ENCODE assay signal across 7 cellular contexts in genomic region chr1:150576794-150577556, GRCh38. TPM values are rescaled to one million over a fixed set of nuclear protein-coding genes. Genes with fewer than 3 reads are reported as not detected.
DNase-seq lines count a peak whose midpoint lies in the region; ATAC-seq and TF ChIP-seq lines count a peak whose summit lies in the region.

No MANE protein-coding gene starts in this region.

- H3K4me1 Mint-ChIP-seq in activated CD8-positive, alpha-beta T cell treated with anti-CD3 and anti-CD28 coated beads for 36 hours (ENCODE audit: low read depth) = peaks cover 45% of the 10 kb centered on the region
- H3K4me1 Mint-ChIP-seq in stimulated activated naive B cell treated with anti-CD40 and anti-IgM and Interleukin-4, amounts not matched to agents 10 μg/mL and 1 μg/mL and 100 μg/mL, for 72 hours = peaks cover 19 to 34% of the 10 kb centered on the region in 2 donors

- POLR2A ChIA-PET in activated CD8-positive, alpha-beta T cell treated with anti-CD3 and anti-CD28 coated beads for 36 hours (lab: Charles Lee) = interaction anchor here (1.0 to 24.5 kb wide), 7 partner anchors 8 to 425 kb away, joined by 3 to 678 read pairs (median 4); partner anchors contain the start of genes ANP32E, ENSA and GOLPH3L

- H3K36me3 Mint-ChIP-seq in activated CD8-positive, alpha-beta T cell treated with anti-CD3 and anti-CD28 coated beads for 36 hours (ENCODE audit: low read depth) = peaks cover 69% of the 10 kb centered on the region
- peaks cover 58 to 64% of the 10 kb centered on the region in 2 donors for H3K36me3 Mint-ChIP-seq in stimulated activated naive B cell treated with anti-CD40 and anti-IgM and Interleukin-4, amounts not matched to agents 10 μg/mL and 1 μg/mL and 100 μg/mL, for 72 hours

- peak overlapping the region; percentile 97 for H3K4me3 Mint-ChIP-seq in activated CD8-positive, alpha-beta T cell treated with anti-CD3 and anti-CD28 coated beads for 36 hours
- peak overlapping the region; percentile 90 to 95 for H3K4me3 Mint-ChIP-seq in stimulated activated naive B cell treated with anti-CD40 and anti-IgM and Interleukin-4, amounts not matched to agents 10 μg/mL and 1 μg/mL and 100 μg/mL, for 72 hours

- H3K27ac ChIP-seq in HL-60 (replicated peaks) = peak overlapping the region; percentile 13

- H3K9me3 Mint-ChIP-seq in activated CD8-positive, alpha-beta T cell treated with anti-CD3 and anti-CD28 coated beads for 36 hours = no peaks in the 10 kb centered on the region
- H3K9me3 Mint-ChIP-seq in stimulated activated naive B cell treated with anti-CD40 and anti-IgM and Interleukin-4, amounts not matched to agents 10 μg/mL and 1 μg/mL and 100 μg/mL, for 72 hours = no peaks in the 10 kb centered on the region

- intact Hi-C loops in activated CD8-positive, alpha-beta T cell treated with anti-CD3 and anti-CD28 coated beads for 36 hours (cut with micrococcal nuclease) = loop anchor here (5.0 kb wide), 1 partner anchor 35 kb away; no protein-coding TSS in a partner anchor

- CTCF ChIA-PET in activated CD8-positive, alpha-beta T cell treated with anti-CD3 and anti-CD28 coated beads for 36 hours (lab: Charles Lee) = interaction anchor here (1.1 to 15.9 kb wide), 6 partner anchors 10 to 120 kb away, joined by 3 to 237 read pairs (median 8); partner anchors contain the start of genes ENSA and GOLPH3L

- peak overlapping the region; percentile 100 for H3K9ac ChIP-seq in iPS-15b (ENCODE audit: low read depth, low read length)

- peaks cover 20% of the 10 kb centered on the region for H3K4me1 ChIP-seq in iPS-15b (ENCODE audit: control insufficient read depth, insufficient read depth, low read length)

- no peak for TF ChIP-seq CTCF in HL-60 (IDR thresholded peaks at IDR 0.05; ENCODE audit: insufficient read depth, low read length)
- TF ChIP-seq CTCF in activated CD8-positive, alpha-beta T cell treated with anti-CD3 and anti-CD28 coated beads for 36 hours (IDR thresholded peaks at IDR 0.05) = no peak

- peak overlapping the region; percentile 96 for H3K27ac Mint-ChIP-seq in activated CD8-positive, alpha-beta T cell treated with anti-CD3 and anti-CD28 coated beads for 36 hours
- H3K27ac Mint-ChIP-seq in stimulated activated naive B cell treated with anti-CD40 and anti-IgM and Interleukin-4, amounts not matched to agents 10 μg/mL and 1 μg/mL and 100 μg/mL, for 72 hours = peak overlapping the region; percentile 98

- H3K27me3 Mint-ChIP-seq in activated CD8-positive, alpha-beta T cell treated with anti-CD3 and anti-CD28 coated beads for 36 hours = no peaks in the 10 kb centered on the region
- no peaks in the 10 kb centered on the region for H3K27me3 Mint-ChIP-seq in stimulated activated naive B cell treated with anti-CD40 and anti-IgM and Interleukin-4, amounts not matched to agents 10 μg/mL and 1 μg/mL and 100 μg/mL, for 72 hours

- H3K9me3 ChIP-seq in iPS-15b (ENCODE audit: control insufficient read depth, insufficient read depth, low read length) = no peaks in the 10 kb centered on the region

- H3K27me3 ChIP-seq in HL-60 (ENCODE audit: insufficient read depth, poor library complexity, severe bottlenecking) (no peaks in the 10 kb centered on the region), iPS-15b (ENCODE audit: control insufficient read depth, insufficient read depth, low read length) (no peaks in the 10 kb centered on the region)

- H3K36me3 ChIP-seq in iPS-15b (ENCODE audit: control insufficient read depth, insufficient read depth, low read length) = peaks cover 42% of the 10 kb centered on the region

- ATAC-seq in activated CD8-positive, alpha-beta T cell treated with anti-CD3 and anti-CD28 coated beads for 36 hours = no peak
- ATAC-seq in stimulated activated naive B cell treated with anti-CD40 and anti-IgM and Interleukin-4, amounts not matched to agents 10 μg/mL and 1 μg/mL and 100 μg/mL, for 72 hours (replicated peaks) = no peak
- no peak for ATAC-seq in HG03432 (IDR thresholded peaks at IDR 0.05; ENCODE audit: unreplicated experiment)
- no peak for ATAC-seq in HG03571 (IDR thresholded peaks at IDR 0.05; ENCODE audit: unreplicated experiment)

- no peak for DNase-seq in HL-60 (ENCODE audit: low read depth in 1 of 2, low spot score in 1 of 2)
- DNase-seq in activated CD8-positive, alpha-beta T cell treated with anti-CD3 and anti-CD28 coated beads for 36 hours = no peak
- DNase-seq in stimulated activated naive B cell treated with anti-CD40 and anti-IgM and Interleukin-4, amounts not matched to agents 10 μg/mL and 1 μg/mL and 100 μg/mL, for 72 hours = no peak
- DNase-seq in effector CD4-positive, alpha-beta T cell = no peak

- H3K4me3 ChIP-seq in HL-60 (replicated peaks; ENCODE audit: insufficient read depth, low read length) (peak overlapping the region; percentile 93), iPS-15b (ENCODE audit: low read depth, low read length) (peak overlapping the region; percentile 99)

RNA-seq across cellular contexts. Expression of gene MCL1, which starts 2.4 kb away (rescaled TPM):
- 100 to 1,000 TPM; 207 TPM for total RNA-seq in activated CD8-positive, alpha-beta T cell treated with anti-CD3 and anti-CD28 coated beads for 36 hours

RNA-seq across cellular contexts. Expression of gene ADAMTSL4, which starts 27.8 kb away (rescaled TPM):
- total RNA-seq in activated CD8-positive, alpha-beta T cell treated with anti-CD3 and anti-CD28 coated beads for 36 hours = under 1 TPM; 0.11 to 0.20 TPM

RNA-seq across cellular contexts. Expression of gene ENSA, which starts 52.4 kb away (rescaled TPM):
- 100 to 1,000 TPM; 177 to 182 TPM for total RNA-seq in activated CD8-positive, alpha-beta T cell treated with anti-CD3 and anti-CD28 coated beads for 36 hours
